In the genomic region with DNA sequence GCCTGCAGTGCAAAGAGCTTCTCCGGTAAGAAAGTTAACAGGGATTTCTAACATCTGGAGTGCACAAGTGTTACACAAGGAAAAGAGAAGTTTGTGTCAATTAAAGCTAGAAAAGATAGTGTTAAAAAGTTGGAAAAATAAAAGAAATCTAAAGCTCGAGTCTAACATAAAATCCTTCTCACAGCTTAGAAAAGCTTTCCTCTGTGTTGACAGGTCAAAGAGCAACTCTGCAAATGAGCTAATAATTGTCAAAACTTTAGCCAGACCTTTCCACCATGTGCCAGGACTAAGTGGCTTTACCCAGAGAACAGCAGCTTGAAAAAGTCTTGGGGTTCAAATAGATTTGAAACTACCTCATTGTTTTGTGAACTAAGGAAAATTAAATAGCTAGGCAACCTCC, we compare ENCODE assay signal across 17 cellular contexts.
"Had no signal": no experiment of that assay in that cellular context is flagged by ENCODE, and none has a peak within 500 bp of the region (broad histone marks: within the 10 kb centered on the region; RNA-seq: fewer than 3 reads in every experiment).

No MANE protein-coding gene starts in this region.

- H3K27ac ChIP-seq: cardiac muscle cell, parathyroid adenoma, uterus had no signal

- ATAC-seq: activated CD8-positive, alpha-beta T cell treated with anti-CD3 and anti-CD28 coated beads for 36 hours; T-cell had no signal

- H3K4me3 Mint-ChIP-seq: activated CD8-positive, alpha-beta T cell treated with anti-CD3 and anti-CD28 coated beads for 36 hours; activated T-helper 1 cell treated with anti-CD3 and anti-CD28 coated beads, Interleukin-12 subunit alpha, Interleukin-12 subunit beta, Interleukin-2, Interleukin-4 antibody, amounts not matched to agents 30 ng/mL and 10 ng/mL and 1 ng/mL, durations not matched to agents 14 hours and 24 hours and 36 hours; memory B cell; neural crest cell; T-cell had no signal

- DNase-seq: activated CD8-positive, alpha-beta memory T cell treated with anti-CD3 and anti-CD28 coated beads, Interleukin-2, amount 50 U/mL, for 4 hours; activated CD8-positive, alpha-beta T cell treated with anti-CD3 and anti-CD28 coated beads for 36 hours; activated naive CD4-positive, alpha-beta T cell; effector CD8-positive, alpha-beta T cell; glutamatergic neuron; retina; stimulated activated CD4-positive, alpha-beta T cell treated with anti-CD3 and anti-CD28 coated beads, Interleukin-4, amount 100 ng/mL, for 4 hours; T-cell; T1000; uterus had no signal

- H3K9me3 ChIP-seq: uterus had no signal

- H3K36me3 ChIP-seq: cardiac muscle cell, uterus had no signal

- FAIRE-seq: astrocyte, colon had no signal

- H3K4me3 ChIP-seq: cardiac muscle cell, uterus had no signal

- H3K9me3 Mint-ChIP-seq: activated CD8-positive, alpha-beta T cell treated with anti-CD3 and anti-CD28 coated beads for 36 hours; activated T-helper 1 cell treated with anti-CD3 and anti-CD28 coated beads, Interleukin-12 subunit alpha, Interleukin-12 subunit beta, Interleukin-2, Interleukin-4 antibody, amounts not matched to agents 30 ng/mL and 10 ng/mL and 1 ng/mL, durations not matched to agents 14 hours and 24 hours and 36 hours; memory B cell; neural crest cell; T-cell had no signal

- H3K27me3 Mint-ChIP-seq: activated CD8-positive, alpha-beta T cell treated with anti-CD3 and anti-CD28 coated beads for 36 hours; memory B cell had no signal

- H3K4me1 ChIP-seq: parathyroid adenoma, uterus had no signal

- H3K36me3 Mint-ChIP-seq: memory B cell, T-cell had no signal

- H3K27me3 ChIP-seq: cardiac muscle cell, uterus had no signal

- H3K27ac Mint-ChIP-seq: activated CD8-positive, alpha-beta T cell treated with anti-CD3 and anti-CD28 coated beads for 36 hours; activated T-helper 1 cell treated with anti-CD3 and anti-CD28 coated beads, Interleukin-12 subunit alpha, Interleukin-12 subunit beta, Interleukin-2, Interleukin-4 antibody, amounts not matched to agents 30 ng/mL and 10 ng/mL and 1 ng/mL, durations not matched to agents 14 hours and 24 hours and 36 hours; memory B cell; T-cell had no signal

- H3K4me1 Mint-ChIP-seq: memory B cell, T-cell had no signal
